ENCODE assay signal across 22 cellular contexts in genomic region chr13:113017506-113018215, GRCh38. TPM values are rescaled to one million over a fixed set of nuclear protein-coding genes. Genes with fewer than 3 reads are reported as not detected.
DNase-seq lines count a peak whose midpoint lies in the region; TF ChIP-seq lines count a peak whose summit lies in the region.
"Had no signal": no experiment of that assay in that cellular context is flagged by ENCODE, and none has a peak within 500 bp of the region (broad histone marks: within the 10 kb centered on the region; RNA-seq: fewer than 3 reads in every experiment).

No MANE protein-coding gene starts in this region.

- H3K36me3 ChIP-seq in MM.1S (replicated peaks; ENCODE audit: insufficient read depth, low read length) (no peaks in the 10 kb centered on the region), tibial nerve (no peaks in the 10 kb centered on the region)
- H3K36me3 ChIP-seq: SJSA1 had no signal

- 83 to 87% methylated on average over 27 to 29 of the region's 29 CpGs for WGBS in tibial nerve, 2 donors

- no peak overlapping the region for H3K9ac ChIP-seq in MM.1S (ENCODE audit: low read length)

- H2AFZ ChIP-seq in MM.1S (ENCODE audit: low read length) = no peak overlapping the region
- H2AFZ ChIP-seq: PC-9 had no signal

- no peaks in the 10 kb centered on the region for H3K9me3 ChIP-seq in MM.1S (replicated peaks; ENCODE audit: insufficient read depth, low read length)
- H3K9me3 ChIP-seq in tibial nerve = peaks cover 0 to 8% (median 0%) of the 10 kb centered on the region in 4 donors
- H3K9me3 ChIP-seq: SJSA1 had no signal

- DNase-seq in MM.1S (no peak), dorsolateral prefrontal cortex (no peak), amygdala (lab: John Stamatoyannopoulos, UW) (no peak), foreskin fibroblast (no peak), tibial nerve (ENCODE audit: low spot score in 2 of 2) (no peak)
- DNase-seq: CD4-positive, CD25-positive, alpha-beta regulatory T cell; DMS153; H7; Kasumi-1; NCI-H1105 treated with DMSO at 0.1 percent for 48 hours; NCI-H146; NCI-H2029 treated with DMSO at 0.1 percent for 48 hours; NCI-H446 treated with DMSO at 0.1 percent for 48 hours; NCI-H526; NCI-H82; NK-92 treated with Interleukin-12 subunit alpha and Interleukin-12 subunit beta, amount 100 ng/mL, for 24 hours; PC-9 had no signal

- H3K27me3 ChIP-seq in MM.1S (replicated peaks; ENCODE audit: insufficient read depth, low read length) (peaks cover 92% of the 10 kb centered on the region), dorsolateral prefrontal cortex (no peaks in the 10 kb centered on the region), layer of hippocampus (ENCODE audit: control insufficient read depth, insufficient read depth, low read length) (no peaks in the 10 kb centered on the region), tibial nerve (peaks cover 0 to 7% of the 10 kb centered on the region in 2 donors)

- no peaks in the 10 kb centered on the region for H3K79me2 ChIP-seq in MM.1S (ENCODE audit: low read length)

- H3F3A ChIP-seq in MM.1S (ENCODE audit: insufficient read depth, low read length) = no peaks in the 10 kb centered on the region

- TF ChIP-seq POLR2A in tibial nerve (IDR thresholded peaks at IDR 0.05) = no peak

- no peaks in the 10 kb centered on the region for H4K20me1 ChIP-seq in MM.1S (ENCODE audit: insufficient read depth, low read length)

- intact Hi-C loops in dorsolateral prefrontal cortex (cut with DNase I) = no loop called here

- H3K4me1 ChIP-seq in MM.1S (ENCODE audit: low read length) (peaks cover 9% of the 10 kb centered on the region; the same call in 1 of the 2 replicates), tibial nerve (no peaks in the 10 kb centered on the region)
- H3K4me1 ChIP-seq: SJSA1 had no signal

- TF ChIP-seq EP300 in tibial nerve (IDR thresholded peaks at IDR 0.05) = no peak

- TF ChIP-seq CTCF in MM.1S (IDR thresholded peaks at IDR 0.05; ENCODE audit: low read length) (no peak), dorsolateral prefrontal cortex (IDR thresholded peaks at IDR 0.05 in 54 of 56, conservative IDR thresholded peaks at IDR 0.05 in 2 of 56; ENCODE audit: low read depth in 1 of 56, partially characterized antibody in 56 of 56) (no peak), foreskin fibroblast (IDR thresholded peaks at IDR 0.05; ENCODE audit: low read depth, low read length) (no peak), tibial nerve (IDR thresholded peaks at IDR 0.05) (no peak)

- no peaks in the 10 kb centered on the region for H3K9me2 ChIP-seq in MM.1S (replicated peaks; ENCODE audit: insufficient read depth, low read length)

- H3K27ac ChIP-seq in MM.1S (ENCODE audit: low read length) (no peak overlapping the region), dorsolateral prefrontal cortex (peak overlapping the region in 38 of 59 donors; percentile 4 to 77 (median 55)), layer of hippocampus (ENCODE audit: low read depth, low read length) (peak overlapping the region; percentile 57), temporal lobe (ENCODE audit: low read depth, low read length) (peak overlapping the region; percentile 29), tibial nerve (no peak overlapping the region)
- H3K27ac ChIP-seq: PC-9, SJSA1 had no signal

- H3K4me2 ChIP-seq in MM.1S (ENCODE audit: low read depth, low read length) = peak overlapping the region; percentile 30; the same call in 1 of the 2 replicates
- H3K4me2 ChIP-seq: PC-9 had no signal

- H3K4me3 ChIP-seq in MM.1S (ENCODE audit: low read length) (no peak overlapping the region), dorsolateral prefrontal cortex (no peak overlapping the region), foreskin fibroblast (ENCODE audit: low read depth in 1 of 2, low read length in 2 of 2) (no peak overlapping the region), tibial nerve (no peak overlapping the region)
- H3K4me3 ChIP-seq: K562, PC-9, SJSA1 had no signal

RNA-seq across cellular contexts. Expression of gene MCF2L, which starts 48.6 kb away (rescaled TPM):
- 100 to 1,000 TPM; 181 to 436 (median 311) TPM for total RNA-seq in dorsolateral prefrontal cortex
- total RNA-seq in temporal lobe = 120 TPM
- 10 to 100 TPM; 30.1 to 82.6 (median 45.3) TPM for total RNA-seq in tibial nerve
- total RNA-seq: M059J had no signal

Comparison
In these comparisons a context has a peak if more than half of its experiments do, and no peak if none do; other contexts are left out.
1. H3K27ac ChIP-seq: peak in dorsolateral prefrontal cortex (38 of 59), layer of hippocampus (single experiment) and temporal lobe (single experiment); none in MM.1S (single experiment) and tibial nerve (0 of 4).